In the genomic region with DNA sequence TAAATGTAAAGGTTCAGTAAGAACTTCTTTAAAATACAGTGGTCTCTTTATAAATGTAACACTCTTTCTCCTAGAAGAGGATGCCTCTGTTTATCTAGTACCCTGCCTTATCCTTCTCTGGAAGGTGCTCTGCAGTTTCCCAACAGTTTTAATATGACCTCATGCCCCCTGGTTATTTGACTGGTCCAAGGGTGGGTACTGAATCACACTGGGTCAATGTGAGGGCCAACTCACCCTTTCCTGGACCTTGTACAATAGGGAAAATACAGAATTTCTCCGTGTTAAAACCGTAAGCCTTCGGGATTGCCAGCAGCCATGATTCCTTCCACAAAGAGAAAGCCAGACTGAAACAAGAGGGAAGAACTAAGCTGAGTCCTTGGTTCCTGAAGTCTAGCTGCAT, we compare ENCODE assay signal across 22 cellular contexts. TPM values are rescaled to one million over a fixed set of nuclear protein-coding genes. Genes with fewer than 3 reads are reported as not detected.
A peak's percentile ranks its signal among the peaks of the same experiment; 100 is the strongest.
DNase-seq lines count a peak whose midpoint lies in the region; ATAC-seq and TF ChIP-seq lines count a peak whose summit lies in the region.
"Had no signal": no experiment of that assay in that cellular context is flagged by ENCODE, and none has a peak within 500 bp of the region (broad histone marks: within the 10 kb centered on the region; RNA-seq: fewer than 3 reads in every experiment).

No MANE protein-coding gene starts in this region.

- H3K9me3 ChIP-seq in HCT116 (ENCODE audit: control insufficient read depth in 1 of 2, insufficient read depth in 1 of 2, low read depth in 1 of 2, low read length in 2 of 2), result no peaks in the 10 kb centered on the region
- no peaks in the 10 kb centered on the region for H3K9me3 ChIP-seq in fibroblast of lung (ENCODE audit: control insufficient read depth, insufficient read depth, low read depth, low read length)
- H3K9me3 ChIP-seq: left lung, mucosa of descending colon, sigmoid colon, stomach had no signal

- no peak overlapping the region for H3K4me3 Mint-ChIP-seq in osteocyte (ENCODE audit: unreplicated experiment)
- H3K4me3 Mint-ChIP-seq: activated CD4-positive, alpha-beta T cell treated with anti-CD3 and anti-CD28 coated beads, Interleukin-2, amount 10 ng/mL, durations not matched to agents 7 days and 5 days; activated CD8-positive, alpha-beta memory T cell treated with anti-CD3 and anti-CD28 coated beads, Interleukin-2, amount 10 ng/mL, durations not matched to agents 7 days and 5 days; activated naive CD4-positive, alpha-beta T cell treated with anti-CD3 and anti-CD28 coated beads, Interleukin-2, amount 10 ng/mL, durations not matched to agents 7 days and 5 days; CD4-positive, alpha-beta T cell; nephron had no signal

- ATAC-seq in HCT116 (peak; percentile 24), GM19324 (IDR thresholded peaks at IDR 0.05; ENCODE audit: low FRiP score, unreplicated experiment) (no peak)
- ATAC-seq: activated CD8-positive, alpha-beta memory T cell treated with anti-CD3 and anti-CD28 coated beads, Interleukin-2, amount 10 ng/mL, durations not matched to agents 7 days and 5 days; mucosa of descending colon had no signal

- H2AFZ ChIP-seq in HCT116 (ENCODE audit: low read depth, low read length, poor library complexity, severe bottlenecking) (no peak overlapping the region), fibroblast of lung (ENCODE audit: low read length) (no peak overlapping the region)

- DNase-seq in HCT116 (ENCODE audit: low read depth, low spot score) (no peak), RPMI7951 (ENCODE audit: low read depth) (peak; percentile 69), fibroblast of lung (ENCODE audit: low read depth in 2 of 2) (no peak), osteocyte (ENCODE audit: extremely low spot score, unreplicated experiment) (no peak), mesenteric fat pad (ENCODE audit: low spot score) (no peak), activated T-cell treated with anti-CD3 and anti-CD28 coated beads for 4 hours (no peak)
- DNase-seq: activated CD4-positive, alpha-beta T cell treated with anti-CD3 and anti-CD28 coated beads, Interleukin-2, amount 10 ng/mL, durations not matched to agents 7 days and 5 days; activated CD8-positive, alpha-beta memory T cell treated with anti-CD3 and anti-CD28 coated beads, Interleukin-2, amount 10 ng/mL, durations not matched to agents 7 days and 5 days; activated naive CD4-positive, alpha-beta T cell treated with anti-CD3 and anti-CD28 coated beads, Interleukin-2, amount 10 ng/mL, durations not matched to agents 7 days and 5 days; CD4-positive, alpha-beta T cell; EL; Karpas-422; left lung; mucosa of descending colon; NCI-H187 treated with DMSO at 0.1 percent for 48 hours; NCI-H69; sigmoid colon; stomach; trophoblast cell; WERI-Rb-1 had no signal

- H3K27ac ChIP-seq in HCT116 (ENCODE audit: low read depth, low read length) (peak overlapping the region; percentile 99), fibroblast of lung (ENCODE audit: insufficient read depth, low read length) (no peak overlapping the region)
- H3K27ac ChIP-seq: left lung, stomach, WERI-Rb-1 had no signal

- peaks cover 78% of the 10 kb centered on the region for H4K20me1 ChIP-seq in HCT116 (ENCODE audit: insufficient read depth)
- peaks cover 3% of the 10 kb centered on the region for H4K20me1 ChIP-seq in fibroblast of lung (ENCODE audit: control insufficient read depth, extremely low read depth, insufficient read depth, low read length)

- BruUV-seq in HCT116 (replicated peaks; lab: Mats Ljungman, UMichigan), result no TSS peak

- peak overlapping the region; percentile 32 for H3K27ac Mint-ChIP-seq in osteocyte (ENCODE audit: unreplicated experiment)
- H3K27ac Mint-ChIP-seq: activated CD4-positive, alpha-beta T cell treated with anti-CD3 and anti-CD28 coated beads, Interleukin-2, amount 10 ng/mL, durations not matched to agents 7 days and 5 days; activated CD8-positive, alpha-beta memory T cell treated with anti-CD3 and anti-CD28 coated beads, Interleukin-2, amount 10 ng/mL, durations not matched to agents 7 days and 5 days; activated naive CD4-positive, alpha-beta T cell treated with anti-CD3 and anti-CD28 coated beads, Interleukin-2, amount 10 ng/mL, durations not matched to agents 7 days and 5 days; CD4-positive, alpha-beta T cell had no signal

- H3K9me3 Mint-ChIP-seq in osteocyte (ENCODE audit: unreplicated experiment), result no peaks in the 10 kb centered on the region
- H3K9me3 Mint-ChIP-seq: activated CD4-positive, alpha-beta T cell treated with anti-CD3 and anti-CD28 coated beads, Interleukin-2, amount 10 ng/mL, durations not matched to agents 7 days and 5 days; activated naive CD4-positive, alpha-beta T cell treated with anti-CD3 and anti-CD28 coated beads, Interleukin-2, amount 10 ng/mL, durations not matched to agents 7 days and 5 days; CD4-positive, alpha-beta T cell; nephron had no signal

- H3K9me2 ChIP-seq in HCT116 (ENCODE audit: insufficient read depth), result no peaks in the 10 kb centered on the region

- no peak overlapping the region; a peak in 1 of 4 replicates for H3K4me3 ChIP-seq in HCT116 (replicated peaks in 1 of 2; ENCODE audit: low read depth in 1 of 2, low read length in 2 of 2)
- H3K4me3 ChIP-seq in fibroblast of lung (replicated peaks in 1 of 4; ENCODE audit: control extremely low read depth in 1 of 4, insufficient read depth in 1 of 4, low read depth in 3 of 4, low read length in 4 of 4), result no peak overlapping the region
- H3K4me3 ChIP-seq: left lung, mucosa of descending colon, sigmoid colon, stomach had no signal

- intact Hi-C loops in HCT116 (cut with micrococcal nuclease), result no loop called here

- peaks cover 20 to 69% of the 10 kb centered on the region in 2 experiments for H3K36me3 ChIP-seq in HCT116 (ENCODE audit: control insufficient read depth in 1 of 2, insufficient read depth in 2 of 2, low read length in 2 of 2)
- peaks cover 2% of the 10 kb centered on the region for H3K36me3 ChIP-seq in fibroblast of lung (ENCODE audit: control insufficient read depth, insufficient read depth, low read length)
- H3K36me3 ChIP-seq: left lung, sigmoid colon, stomach, WERI-Rb-1 had no signal

- RAD21 ChIA-PET in HCT116 (lab: Charles Lee; ENCODE audit: low non-redundant PET in 1 of 2, low total read pairs in 2 of 2, uncharacterized antibody in 2 of 2, unreplicated experiment in 2 of 2), result no interaction called here

- H3K4me2 ChIP-seq in HCT116 (ENCODE audit: low read length) (peak overlapping the region; percentile 83), fibroblast of lung (ENCODE audit: extremely low read depth, insufficient read depth, low read length) (peak overlapping the region; percentile 34)

- CTCF ChIA-PET in HCT116 (lab: Charles Lee), result no interaction called here

- peaks cover 100% of the 10 kb centered on the region for H3K79me2 ChIP-seq in HCT116 (ENCODE audit: insufficient read depth, low read length)
- H3K79me2 ChIP-seq in fibroblast of lung (ENCODE audit: control insufficient read depth, insufficient read depth, low read length), result peaks cover 100% of the 10 kb centered on the region

- POLR2A ChIA-PET in HCT116 (lab: Charles Lee), result interaction anchor here (2.8 kb wide), 1 partner anchor 9 kb away, joined by 13 read pairs; a partner anchor contains a TSS

- H3K4me1 Mint-ChIP-seq in osteocyte (ENCODE audit: unreplicated experiment), result peaks cover 38% of the 10 kb centered on the region
- H3K4me1 Mint-ChIP-seq: activated CD4-positive, alpha-beta T cell treated with anti-CD3 and anti-CD28 coated beads, Interleukin-2, amount 10 ng/mL, durations not matched to agents 7 days and 5 days; activated CD8-positive, alpha-beta memory T cell treated with anti-CD3 and anti-CD28 coated beads, Interleukin-2, amount 10 ng/mL, durations not matched to agents 7 days and 5 days; activated naive CD4-positive, alpha-beta T cell treated with anti-CD3 and anti-CD28 coated beads, Interleukin-2, amount 10 ng/mL, durations not matched to agents 7 days and 5 days had no signal

- no peaks in the 10 kb centered on the region for H3K27me3 Mint-ChIP-seq in osteocyte (ENCODE audit: unreplicated experiment)
- H3K27me3 Mint-ChIP-seq: activated CD4-positive, alpha-beta T cell treated with anti-CD3 and anti-CD28 coated beads, Interleukin-2, amount 10 ng/mL, durations not matched to agents 7 days and 5 days; activated naive CD4-positive, alpha-beta T cell treated with anti-CD3 and anti-CD28 coated beads, Interleukin-2, amount 10 ng/mL, durations not matched to agents 7 days and 5 days; CD4-positive, alpha-beta T cell had no signal

- H3K27me3 ChIP-seq in HCT116 (ENCODE audit: insufficient read depth, low read length), result no peaks in the 10 kb centered on the region
- H3K27me3 ChIP-seq in fibroblast of lung (ENCODE audit: control insufficient read depth, insufficient read depth, low read length), result no peaks in the 10 kb centered on the region
- H3K27me3 ChIP-seq: left lung, sigmoid colon, stomach had no signal

- TF ChIP-seq POLR2A in HCT116 (IDR thresholded peaks at IDR 0.05; ENCODE audit: borderline replicate concordance, extremely low read depth, insufficient read depth, insufficient read length), result no peak

- H3K4me1 ChIP-seq in HCT116 (ENCODE audit: control insufficient read depth in 1 of 2, insufficient read depth in 2 of 2, low read length in 2 of 2) (peaks cover 98 to 100% of the 10 kb centered on the region in 2 experiments), fibroblast of lung (ENCODE audit: control insufficient read depth, extremely low read depth, insufficient read depth, low read length) (peaks cover 35% of the 10 kb centered on the region)

- no peaks in the 10 kb centered on the region for H3K36me3 Mint-ChIP-seq in osteocyte (ENCODE audit: unreplicated experiment)
- H3K36me3 Mint-ChIP-seq: activated CD8-positive, alpha-beta memory T cell treated with anti-CD3 and anti-CD28 coated beads, Interleukin-2, amount 10 ng/mL, durations not matched to agents 7 days and 5 days; activated naive CD4-positive, alpha-beta T cell treated with anti-CD3 and anti-CD28 coated beads, Interleukin-2, amount 10 ng/mL, durations not matched to agents 7 days and 5 days had no signal

- no peak for TF ChIP-seq RAD21 in HCT116 (IDR thresholded peaks at IDR 0.05; ENCODE audit: low read depth)

- TF ChIP-seq CTCF in HCT116 (IDR thresholded peaks at IDR 0.05 in 2 of 3, conservative IDR thresholded peaks at IDR 0.05 in 1 of 3; ENCODE audit: borderline replicate concordance in 1 of 3, insufficient read depth in 1 of 3, low read depth in 2 of 3, low read length in 2 of 3) (no peak), fibroblast of lung (conservative IDR thresholded peaks at IDR 0.05 in 1 of 2, IDR thresholded peaks at IDR 0.05 in 1 of 2; ENCODE audit: low read depth in 1 of 2, low read length in 2 of 2) (no peak), osteocyte (IDR thresholded peaks at IDR 0.05) (no peak)

- H3K9ac ChIP-seq in HCT116 (ENCODE audit: low read length) (peak overlapping the region; percentile 93), fibroblast of lung (ENCODE audit: insufficient read depth, low read length) (no peak overlapping the region)

RNA-seq across cellular contexts. Expression of a gene that starts 9.2 kb away (rescaled TPM):
- 532 TPM for total RNA-seq in HCT116 (2021; ENCODE audit: unreplicated experiment)
- 106 and 160 TPM in 2 replicates for polyA plus RNA-seq in HCT116 (2012)
- total RNA-seq in RPMI7951 (2014; rRNA removed; shearing (Covaris generic)), result 245 and 306 TPM in 2 replicates
- total RNA-seq in fibroblast of lung, result 69.9 and 98.1 TPM in 2 replicates
- 195 and 197 TPM in 2 replicates for polyA plus RNA-seq in fibroblast of lung
- polyA plus RNA-seq in fibroblast of lung (2012), result 69.3 and 83.6 TPM in 2 replicates
- 43.5 and 86.6 TPM in 2 replicates for polyA minus RNA-seq in fibroblast of lung (ENCODE audit: low replicate concordance)
- total RNA-seq in osteocyte, result 83.2 and 85.5 TPM in 2 replicates
- 28.4 TPM for total RNA-seq in mesenteric fat pad
